ENCODE assay signal across 7 cellular contexts in genomic region chr2:218186355-218186766, GRCh38. TPM values are rescaled to one million over a fixed set of nuclear protein-coding genes. Genes with fewer than 3 reads are reported as not detected.
DNase-seq lines count a peak whose midpoint lies in the region; TF ChIP-seq lines count a peak whose summit lies in the region.

No MANE protein-coding gene starts in this region.

- peaks cover 5% of the 10 kb centered on the region for H3K27me3 Mint-ChIP-seq in activated T-helper 1 cell treated with anti-CD3 and anti-CD28 coated beads, Interleukin-12 subunit alpha, Interleukin-12 subunit beta, Interleukin-2, Interleukin-4 antibody, amounts not matched to agents 30 ng/mL and 10 ng/mL and 1 ng/mL, durations not matched to agents 14 hours and 24 hours and 36 hours (ENCODE audit: insufficient read depth)

- H4K20me1 ChIP-seq in KMS-11 (ENCODE audit: insufficient read depth), result no peaks in the 10 kb centered on the region

- intact Hi-C loops in activated T-helper 1 cell treated with anti-CD3 and anti-CD28 coated beads, Interleukin-12 subunit alpha, Interleukin-12 subunit beta, Interleukin-2, Interleukin-4 antibody, amounts not matched to agents 30 ng/mL and 10 ng/mL and 1 ng/mL, durations not matched to agents 14 hours and 24 hours and 36 hours (cut with micrococcal nuclease), result loop anchor here (1.0 to 10.0 kb wide), 6 partner anchors 32 to 208 kb away; partner anchors contain the start of genes AAMP, CATIP, CTDSP1 and PNKD

- H3K9me3 ChIP-seq in stomach smooth muscle (ENCODE audit: control insufficient read depth in 2 of 2, low read length in 2 of 2), result no peaks in the 10 kb centered on the region

- peak overlapping the region; percentile 82 for H2AFZ ChIP-seq in KMS-11 (ENCODE audit: low read depth)

- in situ Hi-C loops in GM13977 (cut with MboI; ENCODE audit: low pct_unique_long_range_greater_than_20kb, low sequenced_read_pairs, unreplicated experiment), result no loop called here

- H3K4me3 Mint-ChIP-seq in activated T-helper 1 cell treated with anti-CD3 and anti-CD28 coated beads, Interleukin-12 subunit alpha, Interleukin-12 subunit beta, Interleukin-2, Interleukin-4 antibody, amounts not matched to agents 30 ng/mL and 10 ng/mL and 1 ng/mL, durations not matched to agents 14 hours and 24 hours and 36 hours, result no peak overlapping the region

- no peaks in the 10 kb centered on the region for H3K36me3 Mint-ChIP-seq in activated T-helper 1 cell treated with anti-CD3 and anti-CD28 coated beads, Interleukin-12 subunit alpha, Interleukin-12 subunit beta, Interleukin-2, Interleukin-4 antibody, amounts not matched to agents 30 ng/mL and 10 ng/mL and 1 ng/mL, durations not matched to agents 14 hours and 24 hours and 36 hours (ENCODE audit: low read depth)

- TF ChIP-seq CTCF in GM13977 (IDR thresholded peaks at IDR 0.05; ENCODE audit: extremely low read depth, insufficient read depth, missing control alignments), result peak; percentile 86
- TF ChIP-seq CTCF in KMS-11 (conservative IDR thresholded peaks at IDR 0.05; ENCODE audit: low read depth, low read length), result peak; percentile 88
- TF ChIP-seq CTCF in foreskin fibroblast (IDR thresholded peaks at IDR 0.05; ENCODE audit: low read depth, low read length), result peak; percentile 82

- H3K27me3 ChIP-seq in KMS-11 (ENCODE audit: insufficient read depth, low read depth) (no peaks in the 10 kb centered on the region), stomach smooth muscle (ENCODE audit: control insufficient read depth in 1 of 2, insufficient read depth in 2 of 2, low read length in 2 of 2) (no peaks in the 10 kb centered on the region)

- H3K27ac ChIP-seq in KMS-11 (no peak overlapping the region), stomach smooth muscle (ENCODE audit: low read length) (peak overlapping the region; percentile 59)

- no peaks in the 10 kb centered on the region for H3K79me2 ChIP-seq in KMS-11 (ENCODE audit: insufficient read depth, low read depth)

- H3K9ac ChIP-seq in KMS-11, result no peak overlapping the region
- H3K9ac ChIP-seq in stomach smooth muscle (ENCODE audit: low read length in 2 of 2), result peak overlapping the region in 1 of 2 donors; percentile 51

- H3K4me2 ChIP-seq in KMS-11, result no peak overlapping the region

- peaks cover 5% of the 10 kb centered on the region for H3K4me1 ChIP-seq in KMS-11 (ENCODE audit: low read depth, poor library complexity, severe bottlenecking)
- H3K4me1 ChIP-seq in stomach smooth muscle (ENCODE audit: control insufficient read depth, insufficient read depth, low read length), result peaks cover 20% of the 10 kb centered on the region

- H3K4me1 Mint-ChIP-seq in activated T-helper 1 cell treated with anti-CD3 and anti-CD28 coated beads, Interleukin-12 subunit alpha, Interleukin-12 subunit beta, Interleukin-2, Interleukin-4 antibody, amounts not matched to agents 30 ng/mL and 10 ng/mL and 1 ng/mL, durations not matched to agents 14 hours and 24 hours and 36 hours (ENCODE audit: low read depth), result peaks cover 10% of the 10 kb centered on the region

- H3K4me3 ChIP-seq in KMS-11 (IDR thresholded peaks at IDR 0.05; ENCODE audit: insufficient read depth, low read depth, low read length) (no peak overlapping the region), foreskin fibroblast (ENCODE audit: low read depth in 1 of 2, low read length in 2 of 2) (no peak overlapping the region), stomach smooth muscle (ENCODE audit: low read length in 2 of 2) (peak overlapping the region; percentile 9 to 15)

- H3K36me3 ChIP-seq in KMS-11 (ENCODE audit: insufficient read depth) (no peaks in the 10 kb centered on the region), stomach smooth muscle (ENCODE audit: control insufficient read depth in 2 of 2, insufficient read depth in 2 of 2, low read length in 2 of 2) (no peaks in the 10 kb centered on the region)

- peak; percentile 63 for DNase-seq in GM13977 (ENCODE audit: low spot score)
- peak; percentile 80 for DNase-seq in RKO (ENCODE audit: low spot score)
- peak; percentile 47 for DNase-seq in activated T-helper 1 cell treated with anti-CD3 and anti-CD28 coated beads, Interleukin-12 subunit alpha, Interleukin-12 subunit beta, Interleukin-2, Interleukin-4 antibody, amounts not matched to agents 30 ng/mL and 10 ng/mL and 1 ng/mL, durations not matched to agents 14 hours and 24 hours and 36 hours (ENCODE audit: low spot score)
- peak; percentile 45 to 79 for DNase-seq in foreskin fibroblast
- peak; percentile 4 for DNase-seq in occipital lobe (lab: John Stamatoyannopoulos, UW)

- no peaks in the 10 kb centered on the region for H3K9me3 Mint-ChIP-seq in activated T-helper 1 cell treated with anti-CD3 and anti-CD28 coated beads, Interleukin-12 subunit alpha, Interleukin-12 subunit beta, Interleukin-2, Interleukin-4 antibody, amounts not matched to agents 30 ng/mL and 10 ng/mL and 1 ng/mL, durations not matched to agents 14 hours and 24 hours and 36 hours

- no peak overlapping the region for H3K27ac Mint-ChIP-seq in activated T-helper 1 cell treated with anti-CD3 and anti-CD28 coated beads, Interleukin-12 subunit alpha, Interleukin-12 subunit beta, Interleukin-2, Interleukin-4 antibody, amounts not matched to agents 30 ng/mL and 10 ng/mL and 1 ng/mL, durations not matched to agents 14 hours and 24 hours and 36 hours

RNA-seq across cellular contexts. Expression of gene CXCR1, which starts 19.6 kb away (rescaled TPM):
- not detected in 2 replicates for total RNA-seq in activated T-helper 1 cell treated with anti-CD3 and anti-CD28 coated beads, Interleukin-12 subunit alpha, Interleukin-12 subunit beta, Interleukin-2, Interleukin-4 antibody, amounts not matched to agents 30 ng/mL and 10 ng/mL and 1 ng/mL, durations not matched to agents 14 hours and 24 hours and 36 hours
- total RNA-seq in occipital lobe, result not detected

RNA-seq across cellular contexts. Expression of gene ARPC2, which starts 30.6 kb away (rescaled TPM):
- 507 and 509 TPM in 2 replicates for total RNA-seq in activated T-helper 1 cell treated with anti-CD3 and anti-CD28 coated beads, Interleukin-12 subunit alpha, Interleukin-12 subunit beta, Interleukin-2, Interleukin-4 antibody, amounts not matched to agents 30 ng/mL and 10 ng/mL and 1 ng/mL, durations not matched to agents 14 hours and 24 hours and 36 hours
- total RNA-seq in occipital lobe, result 110 TPM

Comparison
In these comparisons a context has a peak if more than half of its experiments do, and no peak if none do; other contexts are left out.
1. DNase-seq: peak in every context shown above with its lines; median percentile 80 in RKO; 63 in GM13977; 62 in foreskin fibroblast; 47 in activated T-helper 1 cell treated with anti-CD3 and anti-CD28 coated beads, Interleukin-12 subunit alpha, Interleukin-12 subunit beta, Interleukin-2, Interleukin-4 antibody, amounts not matched to agents 30 ng/mL and 10 ng/mL and 1 ng/mL, durations not matched to agents 14 hours and 24 hours and 36 hours; 4 in occipital lobe.
2. H3K4me3 ChIP-seq: peak in stomach smooth muscle (2 of 2); none in KMS-11 (single experiment) and foreskin fibroblast (0 of 2).
3. Peak in every context shown above with its lines, with median percentiles within 50 percentile points of each other: CTCF ChIP-seq.